Comparison of ENCODE assay signal across 21 cellular contexts in genomic region chr6:165487347-165487746, GRCh38.
DNase-seq lines count a peak whose midpoint lies in the region; ATAC-seq and TF ChIP-seq lines count a peak whose summit lies in the region.
"Had no signal": no experiment of that assay in that cellular context is flagged by ENCODE, and none has a peak within 500 bp of the region (broad histone marks: within the 10 kb centered on the region; RNA-seq: fewer than 3 reads in every experiment).

No MANE protein-coding gene starts in this region.

- H3K4me1 Mint-ChIP-seq in activated T-helper 17 cell treated with anti-CD3 and anti-CD28 coated beads, Interleukin-2, amount 50 U/mL, for 72 hours = no peaks in the 10 kb centered on the region

- ATAC-seq in Right ventricle myocardium superior (ENCODE audit: poor library complexity) = peak; percentile 42
- ATAC-seq in activated T-helper 17 cell treated with anti-CD3 and anti-CD28 coated beads, Interleukin-2, amount 50 U/mL, for 72 hours (replicated peaks) = no peak
- no peak for ATAC-seq in aorta (ENCODE audit: low FRiP score)
- ATAC-seq: CD8-positive, alpha-beta T cell had no signal

- DNase-seq in Right ventricle myocardium superior = no peak
- no peak for DNase-seq in cardiac septum (ENCODE audit: low spot score)
- peak; percentile 67 for DNase-seq in fibroblast of pulmonary artery (ENCODE audit: low read depth)
- DNase-seq in aorta = no peak
- DNase-seq in AG08396 (ENCODE audit: low spot score) = no peak
- DNase-seq in effector memory CD4-positive, alpha-beta T cell = no peak
- DNase-seq: Calu3; CD8-positive, alpha-beta T cell; DMS53; EL; H9; Kasumi-1; NCI-H1105; NCI-H2081; NCI-H510A; NCI-H774; SIG-M5 had no signal

- no peak overlapping the region for H3K4me3 Mint-ChIP-seq in activated T-helper 17 cell treated with anti-CD3 and anti-CD28 coated beads, Interleukin-2, amount 50 U/mL, for 72 hours
- H3K4me3 Mint-ChIP-seq: CD8-positive, alpha-beta T cell; H9 had no signal

- H3K27ac ChIP-seq in VCaP = peak overlapping the region; percentile 60
- H3K27ac ChIP-seq in aorta (ENCODE audit: low read depth in 1 of 2, low read length in 2 of 2) = no peak overlapping the region
- H3K27ac ChIP-seq in effector memory CD4-positive, alpha-beta T cell (ENCODE audit: insufficient read depth, low read length, poor library complexity, severe bottlenecking) = no peak overlapping the region
- H3K27ac ChIP-seq: BLaER1 had no signal

- H3K9me3 ChIP-seq in aorta (ENCODE audit: control insufficient read depth, low read length) = no peaks in the 10 kb centered on the region
- H3K9me3 ChIP-seq in effector memory CD4-positive, alpha-beta T cell (ENCODE audit: control insufficient read depth, low read length) = no peaks in the 10 kb centered on the region
- H3K9me3 ChIP-seq: BLaER1 had no signal

- no peaks in the 10 kb centered on the region for H3K36me3 ChIP-seq in aorta (ENCODE audit: control insufficient read depth in 1 of 2, insufficient read depth in 2 of 2, low read length in 1 of 2)
- no peaks in the 10 kb centered on the region for H3K36me3 ChIP-seq in effector memory CD4-positive, alpha-beta T cell (ENCODE audit: control insufficient read depth, insufficient read depth, low read length)
- H3K36me3 ChIP-seq: BLaER1 had no signal

- intact Hi-C loops in Right ventricle myocardium superior (cut with DNase I) (no loop called here), cardiac septum (cut with DNase I) (no loop called here), aorta (cut with DNase I) (no loop called here)

- peaks cover 4% of the 10 kb centered on the region for H3K9me3 Mint-ChIP-seq in activated T-helper 17 cell treated with anti-CD3 and anti-CD28 coated beads, Interleukin-2, amount 50 U/mL, for 72 hours

- WGBS in aorta, 2 donors = 91% methylated on average over 4 of the region's 4 CpGs

- no peak overlapping the region for H3K27ac Mint-ChIP-seq in activated T-helper 17 cell treated with anti-CD3 and anti-CD28 coated beads, Interleukin-2, amount 50 U/mL, for 72 hours
- H3K27ac Mint-ChIP-seq: CD8-positive, alpha-beta T cell; H9 had no signal

- no peaks in the 10 kb centered on the region for H3K27me3 Mint-ChIP-seq in activated T-helper 17 cell treated with anti-CD3 and anti-CD28 coated beads, Interleukin-2, amount 50 U/mL, for 72 hours

- H3K4me3 ChIP-seq in fibroblast of pulmonary artery (replicated peaks; ENCODE audit: low read depth, low read length) (no peak overlapping the region), aorta (ENCODE audit: low read length in 2 of 2) (no peak overlapping the region)
- no peak overlapping the region for H3K4me3 ChIP-seq in effector memory CD4-positive, alpha-beta T cell (ENCODE audit: insufficient read depth, low read depth, low read length, poor library complexity, severe bottlenecking)
- H3K4me3 ChIP-seq: BLaER1, GM12878 had no signal

- no peaks in the 10 kb centered on the region for H3K27me3 ChIP-seq in aorta (ENCODE audit: control insufficient read depth in 1 of 2, insufficient read depth in 2 of 2, low read length in 1 of 2)
- H3K27me3 ChIP-seq in effector memory CD4-positive, alpha-beta T cell (replicated peaks; ENCODE audit: control insufficient read depth, insufficient read depth, low read length, poor library complexity, severe bottlenecking) = no peaks in the 10 kb centered on the region
- H3K27me3 ChIP-seq: BLaER1 had no signal

- H3K36me3 Mint-ChIP-seq in activated T-helper 17 cell treated with anti-CD3 and anti-CD28 coated beads, Interleukin-2, amount 50 U/mL, for 72 hours (ENCODE audit: low read depth) = no peaks in the 10 kb centered on the region
- H3K36me3 Mint-ChIP-seq: CD8-positive, alpha-beta T cell had no signal

- TF ChIP-seq CTCF in VCaP (conservative IDR thresholded peaks at IDR 0.05) (no peak), fibroblast of pulmonary artery (IDR thresholded peaks at IDR 0.05; ENCODE audit: low read length, missing control alignments) (no peak)

- no peaks in the 10 kb centered on the region for H3K4me1 ChIP-seq in aorta (ENCODE audit: control insufficient read depth in 1 of 2, insufficient read depth in 2 of 2, low read length in 2 of 2)
- H3K4me1 ChIP-seq in effector memory CD4-positive, alpha-beta T cell (ENCODE audit: control insufficient read depth, insufficient read depth, low read length, poor library complexity, severe bottlenecking) = no peaks in the 10 kb centered on the region
- H3K4me1 ChIP-seq: BLaER1 had no signal
